In genomic region chr17:79864617-79865250, GRCh38 we compare ENCODE assay signal across 1 cellular context.
TF ChIP-seq lines count a peak whose summit lies in the region.

No MANE protein-coding gene starts in this region.

TF ChIP-seq in H1, 55 proteins besides CTCF, POLR2A, EP300 and RAD21:
- TF ChIP-seq ATF2 (IDR thresholded peaks at IDR 0.05; ENCODE audit: low read length) (no peak), SIX5 (IDR thresholded peaks at IDR 0.05; ENCODE audit: low read depth, low read length) (no peak), CREB1 (IDR thresholded peaks at IDR 0.05) (no peak), KDM1A (IDR thresholded peaks at IDR 0.05; ENCODE audit: borderline replicate concordance, low read length) (no peak), TEAD4 (IDR thresholded peaks at IDR 0.05; ENCODE audit: low read depth, low read length) (no peak), SRF (IDR thresholded peaks at IDR 0.05; ENCODE audit: low read depth, low read length) (no peak), CTBP2 (IDR thresholded peaks at IDR 0.05; ENCODE audit: borderline replicate concordance, insufficient read depth, insufficient read length, low read length) (no peak), CBX5 (IDR thresholded peaks at IDR 0.05; ENCODE audit: low read depth, low read length) (no peak), JUND (IDR thresholded peaks at IDR 0.05; ENCODE audit: low read length) (no peak), JUN (IDR thresholded peaks at IDR 0.05; ENCODE audit: low read depth, low read length) (no peak), SIRT6 (IDR thresholded peaks at IDR 0.05; ENCODE audit: low read length) (no peak)
- TF ChIP-seq, protein P1, sequence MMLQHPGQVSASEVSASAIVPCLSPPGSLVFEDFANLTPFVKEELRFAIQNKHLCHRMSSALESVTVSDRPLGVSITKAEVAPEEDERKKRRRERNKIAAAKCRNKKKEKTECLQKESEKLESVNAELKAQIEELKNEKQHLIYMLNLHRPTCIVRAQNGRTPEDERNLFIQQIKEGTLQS (IDR thresholded peaks at IDR 0.05; ENCODE audit: insufficient read depth, low read depth, low read length) = no peak
